ENCODE assay signal across 1 cellular context in the genomic region with DNA sequence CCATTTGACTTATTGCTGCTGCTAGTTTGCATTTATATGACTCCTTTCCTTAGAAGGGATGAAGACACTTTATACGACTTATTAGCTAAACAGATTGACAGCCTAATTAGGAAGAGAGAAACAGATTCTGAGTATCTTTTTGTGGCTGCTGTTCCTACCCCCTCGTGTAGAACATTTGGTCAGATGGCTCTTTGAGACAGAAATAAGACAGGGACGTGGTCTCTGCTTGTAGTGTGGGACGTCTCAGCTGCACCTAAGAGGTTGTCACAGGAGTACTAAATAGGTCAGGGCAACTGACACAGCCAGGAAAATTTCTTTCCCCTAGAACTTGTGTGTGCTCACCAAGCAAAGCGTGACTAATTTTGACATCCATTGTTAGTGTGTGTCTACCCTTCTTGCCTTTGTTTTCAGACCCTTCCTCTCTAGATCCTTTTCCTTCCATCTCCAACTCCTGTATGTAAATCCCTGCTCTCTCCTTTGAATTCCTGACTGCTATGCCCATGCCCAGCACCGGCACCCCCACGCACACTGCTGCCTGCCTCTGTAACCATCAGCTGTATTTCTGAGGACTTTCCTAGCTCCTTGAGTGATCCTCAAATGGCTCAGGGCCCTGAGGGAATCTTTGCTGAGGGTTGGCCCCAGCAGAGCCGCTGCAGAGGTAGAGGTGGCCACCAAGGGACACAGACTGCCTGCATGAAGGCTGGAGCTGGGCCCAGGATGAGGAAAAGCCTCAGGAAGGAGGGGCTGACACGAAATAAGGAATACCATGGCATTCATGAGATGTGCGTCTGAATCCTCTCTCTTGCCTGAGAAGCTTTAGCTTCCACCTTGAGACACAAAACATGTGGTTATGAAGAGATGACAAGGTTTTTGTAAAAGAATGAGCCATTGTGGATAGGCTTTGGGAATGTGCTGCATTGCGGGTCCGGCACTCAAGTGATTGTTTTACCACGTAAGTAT.
TF ChIP-seq lines count a peak whose summit lies in the region.

No MANE protein-coding gene starts in this region.

TF ChIP-seq in GM12878, 131 proteins besides CTCF, POLR2A, EP300 and RAD21 (continued from another document):
- TF ChIP-seq, protein P1, sequence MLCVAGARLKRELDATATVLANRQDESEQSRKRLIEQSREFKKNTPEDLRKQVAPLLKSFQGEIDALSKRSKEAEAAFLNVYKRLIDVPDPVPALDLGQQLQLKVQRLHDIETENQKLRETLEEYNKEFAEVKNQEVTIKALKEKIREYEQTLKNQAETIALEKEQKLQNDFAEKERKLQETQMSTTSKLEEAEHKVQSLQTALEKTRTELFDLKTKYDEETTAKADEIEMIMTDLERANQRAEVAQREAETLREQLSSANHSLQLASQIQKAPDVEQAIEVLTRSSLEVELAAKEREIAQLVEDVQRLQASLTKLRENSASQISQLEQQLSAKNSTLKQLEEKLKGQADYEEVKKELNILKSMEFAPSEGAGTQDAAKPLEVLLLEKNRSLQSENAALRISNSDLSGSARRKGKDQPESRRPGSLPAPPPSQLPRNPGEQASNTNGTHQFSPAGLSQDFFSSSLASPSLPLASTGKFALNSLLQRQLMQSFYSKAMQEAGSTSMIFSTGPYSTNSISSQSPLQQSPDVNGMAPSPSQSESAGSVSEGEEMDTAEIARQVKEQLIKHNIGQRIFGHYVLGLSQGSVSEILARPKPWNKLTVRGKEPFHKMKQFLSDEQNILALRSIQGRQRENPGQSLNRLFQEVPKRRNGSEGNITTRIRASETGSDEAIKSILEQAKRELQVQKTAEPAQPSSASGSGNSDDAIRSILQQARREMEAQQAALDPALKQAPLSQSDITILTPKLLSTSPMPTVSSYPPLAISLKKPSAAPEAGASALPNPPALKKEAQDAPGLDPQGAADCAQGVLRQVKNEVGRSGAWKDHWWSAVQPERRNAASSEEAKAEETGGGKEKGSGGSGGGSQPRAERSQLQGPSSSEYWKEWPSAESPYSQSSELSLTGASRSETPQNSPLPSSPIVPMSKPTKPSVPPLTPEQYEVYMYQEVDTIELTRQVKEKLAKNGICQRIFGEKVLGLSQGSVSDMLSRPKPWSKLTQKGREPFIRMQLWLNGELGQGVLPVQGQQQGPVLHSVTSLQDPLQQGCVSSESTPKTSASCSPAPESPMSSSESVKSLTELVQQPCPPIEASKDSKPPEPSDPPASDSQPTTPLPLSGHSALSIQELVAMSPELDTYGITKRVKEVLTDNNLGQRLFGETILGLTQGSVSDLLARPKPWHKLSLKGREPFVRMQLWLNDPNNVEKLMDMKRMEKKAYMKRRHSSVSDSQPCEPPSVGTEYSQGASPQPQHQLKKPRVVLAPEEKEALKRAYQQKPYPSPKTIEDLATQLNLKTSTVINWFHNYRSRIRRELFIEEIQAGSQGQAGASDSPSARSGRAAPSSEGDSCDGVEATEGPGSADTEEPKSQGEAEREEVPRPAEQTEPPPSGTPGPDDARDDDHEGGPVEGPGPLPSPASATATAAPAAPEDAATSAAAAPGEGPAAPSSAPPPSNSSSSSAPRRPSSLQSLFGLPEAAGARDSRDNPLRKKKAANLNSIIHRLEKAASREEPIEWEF (IDR thresholded peaks at IDR 0.05; ENCODE audit: insufficient replicate concordance, low read depth, low read length), result peak; percentile 12
- TF ChIP-seq ZNF274 (IDR thresholded peaks at IDR 0.05; ENCODE audit: insufficient read depth, insufficient read length), result no peak
- no peak for TF ChIP-seq HSF1 (IDR thresholded peaks at IDR 0.05; ENCODE audit: low read depth, low read length)
- peak; percentile 63 for TF ChIP-seq FOXM1 (IDR thresholded peaks at IDR 0.05; ENCODE audit: low read depth, low read length)
- no peak; the same call in 1 of the 2 replicates for TF ChIP-seq MYB (IDR thresholded peaks at IDR 0.05; ENCODE audit: borderline replicate concordance, low read depth, low read length)
- no peak for TF ChIP-seq SUPT20H (IDR thresholded peaks at IDR 0.05; ENCODE audit: borderline replicate concordance, control insufficient read depth, low read depth, low read length)
- TF ChIP-seq RAD51 (IDR thresholded peaks at IDR 0.05), result peak; percentile 71
- peak; percentile 39 for TF ChIP-seq RELA (IDR thresholded peaks at IDR 0.05; ENCODE audit: borderline replicate concordance, partially characterized antibody)
- 0 out of 2 replicates have a peak, but pooled peaks have one; percentile 21 for TF ChIP-seq CBFB (IDR thresholded peaks at IDR 0.05; ENCODE audit: low read depth)
- TF ChIP-seq ZBED1 (IDR thresholded peaks at IDR 0.05; ENCODE audit: borderline replicate concordance), result peak; percentile 82
- TF ChIP-seq NR2C1 (IDR thresholded peaks at IDR 0.05), result no peak
- TF ChIP-seq STAT1 (conservative IDR thresholded peaks at IDR 0.05), result peak; percentile 76; the same call in 1 of the 2 replicates
- TF ChIP-seq ESRRA (IDR thresholded peaks at IDR 0.05; ENCODE audit: low read length), result no peak
- TF ChIP-seq, protein P2, sequence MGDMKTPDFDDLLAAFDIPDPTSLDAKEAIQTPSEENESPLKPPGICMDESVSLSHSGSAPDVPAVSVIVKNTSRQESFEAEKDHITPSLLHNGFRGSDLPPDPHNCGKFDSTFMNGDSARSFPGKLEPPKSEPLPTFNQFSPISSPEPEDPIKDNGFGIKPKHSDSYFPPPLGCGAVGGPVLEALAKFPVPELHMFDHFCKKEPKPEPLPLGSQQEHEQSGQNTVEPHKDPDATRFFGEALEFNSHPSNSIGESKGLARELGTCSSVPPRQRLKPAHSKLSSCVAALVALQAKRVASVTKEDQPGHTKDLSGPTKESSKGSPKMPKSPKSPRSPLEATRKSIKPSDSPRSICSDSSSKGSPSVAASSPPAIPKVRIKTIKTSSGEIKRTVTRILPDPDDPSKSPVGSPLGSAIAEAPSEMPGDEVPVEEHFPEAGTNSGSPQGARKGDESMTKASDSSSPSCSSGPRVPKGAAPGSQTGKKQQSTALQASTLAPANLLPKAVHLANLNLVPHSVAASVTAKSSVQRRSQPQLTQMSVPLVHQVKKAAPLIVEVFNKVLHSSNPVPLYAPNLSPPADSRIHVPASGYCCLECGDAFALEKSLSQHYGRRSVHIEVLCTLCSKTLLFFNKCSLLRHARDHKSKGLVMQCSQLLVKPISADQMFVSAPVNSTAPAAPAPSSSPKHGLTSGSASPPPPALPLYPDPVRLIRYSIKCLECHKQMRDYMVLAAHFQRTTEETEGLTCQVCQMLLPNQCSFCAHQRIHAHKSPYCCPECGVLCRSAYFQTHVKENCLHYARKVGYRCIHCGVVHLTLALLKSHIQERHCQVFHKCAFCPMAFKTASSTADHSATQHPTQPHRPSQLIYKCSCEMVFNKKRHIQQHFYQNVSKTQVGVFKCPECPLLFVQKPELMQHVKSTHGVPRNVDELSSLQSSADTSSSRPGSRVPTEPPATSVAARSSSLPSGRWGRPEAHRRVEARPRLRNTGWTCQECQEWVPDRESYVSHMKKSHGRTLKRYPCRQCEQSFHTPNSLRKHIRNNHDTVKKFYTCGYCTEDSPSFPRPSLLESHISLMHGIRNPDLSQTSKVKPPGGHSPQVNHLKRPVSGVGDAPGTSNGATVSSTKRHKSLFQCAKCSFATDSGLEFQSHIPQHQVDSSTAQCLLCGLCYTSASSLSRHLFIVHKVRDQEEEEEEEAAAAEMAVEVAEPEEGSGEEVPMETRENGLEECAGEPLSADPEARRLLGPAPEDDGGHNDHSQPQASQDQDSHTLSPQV (IDR thresholded peaks at IDR 0.05), result peak; percentile 61; the same call in 1 of the 2 replicates
- TF ChIP-seq CHD4 (IDR thresholded peaks at IDR 0.05), result no peak
- TF ChIP-seq MEF2B (IDR thresholded peaks at IDR 0.05; ENCODE audit: partially characterized antibody, poor library complexity, severe bottlenecking), result peak; percentile 73
- TF ChIP-seq RUNX3 (IDR thresholded peaks at IDR 0.05; ENCODE audit: low read length), result peak; percentile 68
- no peak for TF ChIP-seq ZNF384 (IDR thresholded peaks at IDR 0.05; ENCODE audit: borderline replicate concordance, low read depth, low read length)
- TF ChIP-seq, protein P3, sequence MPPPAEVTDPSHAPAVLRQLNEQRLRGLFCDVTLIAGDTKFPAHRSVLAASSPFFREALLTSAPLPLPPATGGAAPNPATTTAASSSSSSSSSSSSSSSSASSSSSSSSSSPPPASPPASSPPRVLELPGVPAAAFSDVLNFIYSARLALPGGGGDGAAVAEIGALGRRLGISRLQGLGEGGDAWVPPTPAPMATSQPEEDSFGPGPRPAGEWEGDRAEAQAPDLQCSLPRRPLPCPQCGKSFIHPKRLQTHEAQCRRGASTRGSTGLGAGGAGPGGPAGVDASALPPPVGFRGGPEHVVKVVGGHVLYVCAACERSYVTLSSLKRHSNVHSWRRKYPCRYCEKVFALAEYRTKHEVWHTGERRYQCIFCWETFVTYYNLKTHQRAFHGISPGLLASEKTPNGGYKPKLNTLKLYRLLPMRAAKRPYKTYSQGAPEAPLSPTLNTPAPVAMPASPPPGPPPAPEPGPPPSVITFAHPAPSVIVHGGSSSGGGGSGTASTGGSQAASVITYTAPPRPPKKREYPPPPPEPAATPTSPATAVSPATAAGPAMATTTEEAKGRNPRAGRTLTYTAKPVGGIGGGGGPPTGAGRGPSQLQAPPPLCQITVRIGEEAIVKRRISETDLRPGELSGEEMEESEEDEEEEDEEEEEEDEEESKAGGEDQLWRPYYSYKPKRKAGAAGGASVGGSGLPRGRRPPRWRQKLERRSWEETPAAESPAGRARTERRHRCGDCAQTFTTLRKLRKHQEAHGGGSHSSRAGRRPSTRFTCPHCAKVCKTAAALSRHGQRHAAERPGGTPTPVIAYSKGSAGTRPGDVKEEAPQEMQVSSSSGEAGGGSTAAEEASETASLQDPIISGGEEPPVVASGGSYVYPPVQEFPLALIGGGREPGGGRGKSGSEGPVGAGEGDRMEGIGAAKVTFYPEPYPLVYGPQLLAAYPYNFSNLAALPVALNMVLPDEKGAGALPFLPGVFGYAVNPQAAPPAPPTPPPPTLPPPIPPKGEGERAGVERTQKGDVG (CRISPR knock-in tag; IDR thresholded peaks at IDR 0.05), result no peak
- peak; percentile 47 for TF ChIP-seq SKIL (IDR thresholded peaks at IDR 0.05; ENCODE audit: low read depth, poor library complexity, severe bottlenecking)
- TF ChIP-seq MXI1 (IDR thresholded peaks at IDR 0.05; ENCODE audit: low read depth, low read length), result peak; percentile 78
- peak; percentile 89 to 90 for TF ChIP-seq IKZF2 (IDR thresholded peaks at IDR 0.05)
